Comparison of ENCODE assay signal across 10 cellular contexts in the genomic region with DNA sequence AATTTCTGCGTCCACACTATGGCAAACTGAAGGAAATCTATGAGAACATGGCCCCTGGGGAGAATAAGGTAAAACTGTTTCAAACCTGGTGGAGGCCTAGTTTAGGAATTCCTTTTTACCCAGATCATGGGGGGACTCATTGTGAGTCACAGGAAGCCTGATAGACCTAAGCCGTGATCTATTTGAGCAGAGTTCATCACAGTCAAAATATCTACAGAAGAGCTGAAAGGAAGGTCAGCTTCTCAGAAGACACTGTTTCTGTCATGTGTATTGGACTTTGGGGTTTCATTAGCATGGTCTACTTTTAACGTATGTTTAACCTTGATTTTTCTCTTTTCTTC. TPM values are rescaled to one million over a fixed set of nuclear protein-coding genes. Genes with fewer than 3 reads are reported as not detected.
DNase-seq lines count a peak whose midpoint lies in the region; ATAC-seq and TF ChIP-seq lines count a peak whose summit lies in the region.
"Had no signal": no experiment of that assay in that cellular context is flagged by ENCODE, and none has a peak within 500 bp of the region (broad histone marks: within the 10 kb centered on the region; RNA-seq: fewer than 3 reads in every experiment).

No MANE protein-coding gene starts in this region.

- ATAC-seq in lower lobe of right lung (no peak), HG03571 (IDR thresholded peaks at IDR 0.05; ENCODE audit: unreplicated experiment) (no peak), GM21360 (IDR thresholded peaks at IDR 0.05; ENCODE audit: unreplicated experiment) (no peak)

- intact Hi-C loops in lower lobe of right lung (cut with DNase I) (no loop called here), ovary (cut with DNase I) (loop anchor here in 1 of 4 donors (10.0 kb wide), 1 partner anchor 54 kb away; no protein-coding TSS in a partner anchor)

- H3K36me3 ChIP-seq in adipocyte (ENCODE audit: control insufficient read depth, insufficient read depth, low read length, severe bottlenecking), result peaks cover 50% of the 10 kb centered on the region
- peaks cover 51% of the 10 kb centered on the region for H3K36me3 ChIP-seq in lower lobe of right lung
- H3K36me3 ChIP-seq in ovary, result no peaks in the 10 kb centered on the region

- H3K27ac ChIP-seq in lower lobe of right lung, result no peak overlapping the region
- H3K27ac ChIP-seq in ovary, result no peak overlapping the region

- TF ChIP-seq CTCF in AG09309 (IDR thresholded peaks at IDR 0.05; ENCODE audit: control insufficient read depth, insufficient read depth, low read depth, low read length, missing control alignments), result no peak
- no peak for TF ChIP-seq CTCF in lower lobe of right lung (IDR thresholded peaks at IDR 0.05)
- no peak for TF ChIP-seq CTCF in ovary (IDR thresholded peaks at IDR 0.05)

- H3K27me3 ChIP-seq in adipocyte (replicated peaks; ENCODE audit: control insufficient read depth, insufficient read depth, low read length) (no peaks in the 10 kb centered on the region), lower lobe of right lung (ENCODE audit: low read depth) (no peaks in the 10 kb centered on the region), ovary (no peaks in the 10 kb centered on the region)

- peaks cover 9% of the 10 kb centered on the region for H3K4me1 ChIP-seq in adipocyte (ENCODE audit: control insufficient read depth, insufficient read depth, low read length)
- peaks cover 14% of the 10 kb centered on the region for H3K4me1 ChIP-seq in lower lobe of right lung
- peaks cover 4% of the 10 kb centered on the region for H3K4me1 ChIP-seq in ovary (ENCODE audit: insufficient read depth)

- WGBS in ovary, 3 donors, result 59 to 78% (median 68%) methylated on average over 3 of the region's 3 CpGs

- TF ChIP-seq POLR2A in ovary (IDR thresholded peaks at IDR 0.05), result no peak

- H3K4me3 ChIP-seq in AG09309 (ENCODE audit: control insufficient read depth, low read depth, low read length) (peak overlapping the region; percentile 72), adipocyte (ENCODE audit: low read length) (peak overlapping the region; percentile 94), lower lobe of right lung (peak overlapping the region; percentile 99), ovary (no peak overlapping the region)

- DNase-seq in AG09309 (ENCODE audit: low read depth) (no peak), HS-27A (ENCODE audit: low read depth) (peak; percentile 51), adipocyte (ENCODE audit: low read depth) (peak; percentile 24), lower lobe of right lung (no peak), ovary (no peak), NCI-H128 (lab: John Stamatoyannopoulos, UW; ENCODE audit: unreplicated experiment) (no peak)

- TF ChIP-seq EP300 in ovary (IDR thresholded peaks at IDR 0.05), result no peak

- H3K9me3 ChIP-seq in adipocyte (ENCODE audit: control insufficient read depth, low read length) (no peaks in the 10 kb centered on the region), lower lobe of right lung (no peaks in the 10 kb centered on the region), ovary (no peaks in the 10 kb centered on the region)
- H3K9me3 ChIP-seq: neutrophil had no signal

- peak overlapping the region; percentile 97 for H3K9ac ChIP-seq in adipocyte (ENCODE audit: low read length)

RNA-seq across cellular contexts. Expression of a gene that starts 1.3 kb away (rescaled TPM):
- total RNA-seq in lower lobe of right lung (135 TPM), ovary (100 to 1,000 TPM in 6 of 7 donors, 10 to 100 TPM in 1; 74.4 to 149 (median 138) TPM)
- 100 to 1,000 TPM; 119 to 177 TPM for polyA plus RNA-seq in ovary

RNA-seq across cellular contexts. Expression of a gene that starts 14.1 kb away (rescaled TPM):
- total RNA-seq in lower lobe of right lung, result 271 TPM
- total RNA-seq in ovary, result 100 to 1,000 TPM in 6 of 7 donors, 10 to 100 TPM in 1; 72.4 to 295 (median 212) TPM
- 100 to 1,000 TPM; 110 to 159 TPM for polyA plus RNA-seq in ovary

RNA-seq across cellular contexts. Expression of a gene that starts 24.5 kb away (rescaled TPM):
- total RNA-seq in lower lobe of right lung (not detected), ovary (not detected)
- under 1 TPM in 1 of 2 donors, not detected in 1; 0.43 TPM for polyA plus RNA-seq in ovary
- total RNA-seq: activated CD8-positive, alpha-beta memory T cell treated with anti-CD3 and anti-CD28 coated beads for 36 hours had no signal

RNA-seq across cellular contexts. Expression of a gene that starts 37.1 kb away (rescaled TPM):
- 17.0 TPM for total RNA-seq in lower lobe of right lung
- 10 to 100 TPM; 16.4 to 37.8 (median 32.9) TPM for total RNA-seq in ovary
- 10 to 100 TPM in 1 of 2 donors, 1 to 10 TPM in 1; 8.7 to 19.7 TPM for polyA plus RNA-seq in ovary

RNA-seq across cellular contexts. Expression of a gene that starts 39.0 kb away (rescaled TPM):
- total RNA-seq in lower lobe of right lung (not detected), ovary (under 1 TPM in 2 of 7 donors, not detected in 5; 0.23 to 0.26 TPM)
- polyA plus RNA-seq in ovary, result under 1 TPM; 0.08 to 0.13 TPM

Comparison
In these comparisons a context has a peak if more than half of its experiments do, and no peak if none do; other contexts are left out.
1. DNase-seq: peak in HS-27A (single experiment) and adipocyte (single experiment); none in AG09309 (single experiment), lower lobe of right lung (single experiment), ovary (0 of 5) and NCI-H128 (single experiment).